29 cellular contexts compared by ENCODE assay signal in genomic region chr12:115897718-115898117, GRCh38.
DNase-seq lines count a peak whose midpoint lies in the region; ATAC-seq, FAIRE-seq and TF ChIP-seq lines count a peak whose summit lies in the region.
"Had no signal": no experiment of that assay in that cellular context is flagged by ENCODE, and none has a peak within 500 bp of the region (broad histone marks: within the 10 kb centered on the region; RNA-seq: fewer than 3 reads in every experiment).

No MANE protein-coding gene starts in this region.

- no peaks in the 10 kb centered on the region for H4K20me1 ChIP-seq in astrocyte (ENCODE audit: insufficient read depth, low read length)
- no peaks in the 10 kb centered on the region for H4K20me1 ChIP-seq in hepatocyte (ENCODE audit: insufficient read depth, poor library complexity, severe bottlenecking)

- H2AFZ ChIP-seq in astrocyte (ENCODE audit: low read depth, low read length) (no peak overlapping the region), hepatocyte (no peak overlapping the region)
- H2AFZ ChIP-seq: GM23338 had no signal

- H3K9me2 ChIP-seq in hepatocyte (replicated peaks; ENCODE audit: insufficient read depth), result no peaks in the 10 kb centered on the region

- no peak for TF ChIP-seq CTCF in AG09309 (IDR thresholded peaks at IDR 0.05; ENCODE audit: control insufficient read depth, insufficient read depth, low read depth, low read length, missing control alignments)
- no peak for TF ChIP-seq CTCF in HFF-Myc (IDR thresholded peaks at IDR 0.05; ENCODE audit: low read depth, low read length, missing control alignments)
- TF ChIP-seq CTCF in astrocyte (IDR thresholded peaks at IDR 0.05; ENCODE audit: insufficient read depth, low read depth, low read length), result no peak
- TF ChIP-seq CTCF in hepatocyte (IDR thresholded peaks at IDR 0.05; ENCODE audit: poor library complexity), result no peak

- H3K79me2 ChIP-seq in astrocyte (ENCODE audit: insufficient read depth, low read length) (no peaks in the 10 kb centered on the region), hepatocyte (no peaks in the 10 kb centered on the region)

- H3K4me1 Mint-ChIP-seq in astrocyte (ENCODE audit: low read depth, unreplicated experiment), result no peaks in the 10 kb centered on the region
- H3K4me1 Mint-ChIP-seq: activated naive CD4-positive, alpha-beta T cell treated with anti-CD3 and anti-CD28 coated beads, Interleukin-2, amount 50 U/mL, for 24 hours; GM23338; nephron; T-helper 17 cell had no signal

- WGBS in hepatocyte (ENCODE audit: low lambda C conversion rate, missing lambda C conversion rate), result 48% methylated on average over 3 of the region's 3 CpGs

- H3K27me3 Mint-ChIP-seq in astrocyte (ENCODE audit: low read depth, unreplicated experiment), result peaks cover 18% of the 10 kb centered on the region

- no peaks in the 10 kb centered on the region for H3K36me3 Mint-ChIP-seq in astrocyte (ENCODE audit: low read depth, unreplicated experiment)
- H3K36me3 Mint-ChIP-seq: activated naive CD4-positive, alpha-beta T cell treated with anti-CD3 and anti-CD28 coated beads, Interleukin-2, amount 50 U/mL, for 24 hours had no signal

- H3K36me3 ChIP-seq in astrocyte (ENCODE audit: insufficient read depth, low read length), result no peaks in the 10 kb centered on the region
- H3K36me3 ChIP-seq in hepatocyte (replicated peaks; ENCODE audit: insufficient read depth, low read depth), result no peaks in the 10 kb centered on the region
- H3K36me3 ChIP-seq: colonic mucosa, transverse colon had no signal

- DNase-seq in AG09309 (ENCODE audit: low read depth), result peak; percentile 11
- peak; percentile 35 for DNase-seq in HFF-Myc (ENCODE audit: extremely low read depth, low read depth)
- DNase-seq in astrocyte (ENCODE audit: low read depth), result peak; percentile 9
- no peak for DNase-seq in hepatocyte (ENCODE audit: low spot score)
- no peak for DNase-seq in inferior parietal cortex (ENCODE audit: extremely low spot score)
- no peak for DNase-seq in GM19240 (ENCODE audit: insufficient read length, low spot score)
- DNase-seq: activated CD8-positive, alpha-beta T cell treated with anti-CD3 and anti-CD28 coated beads for 36 hours; C1 segment of cervical spinal cord; colonic mucosa; DMS79 treated with DMSO at 0.1 percent for 48 hours; glutamatergic neuron; mucosa of descending colon; NCI-H1048; NCI-H187 treated with DMSO at 0.1 percent for 48 hours; NCI-H774; T-helper 17 cell; transverse colon had no signal

- no peak for ATAC-seq in GM19455 (IDR thresholded peaks at IDR 0.05; ENCODE audit: unreplicated experiment)
- ATAC-seq in GM18498 (IDR thresholded peaks at IDR 0.05; ENCODE audit: unreplicated experiment), result no peak
- ATAC-seq: activated CD8-positive, alpha-beta T cell treated with anti-CD3 and anti-CD28 coated beads for 36 hours; GM23338; mucosa of descending colon; SK-N-SH treated with all-trans-retinoic acid at 6 μM for 48 hours; T-helper 17 cell had no signal

- H3K27ac Mint-ChIP-seq in astrocyte (ENCODE audit: unreplicated experiment), result no peak overlapping the region
- H3K27ac Mint-ChIP-seq: activated CD8-positive, alpha-beta T cell treated with anti-CD3 and anti-CD28 coated beads for 36 hours; activated naive CD4-positive, alpha-beta T cell treated with anti-CD3 and anti-CD28 coated beads, Interleukin-2, amount 50 U/mL, for 24 hours; activated T-helper 2 cell treated with anti-CD3 and anti-CD28 coated beads, Interferon-gamma antibody, Interleukin-2, Interleukin-4, amounts not matched to agents 10 μg/mL and 5 μg/mL and 100 μg/mL, durations not matched to agents 14 hours and 24 hours and 36 hours; endodermal cell; GM23338; nephron; T-helper 17 cell had no signal

- H3K9me3 Mint-ChIP-seq in astrocyte (ENCODE audit: unreplicated experiment), result peaks cover 2% of the 10 kb centered on the region
- H3K9me3 Mint-ChIP-seq: activated CD8-positive, alpha-beta T cell treated with anti-CD3 and anti-CD28 coated beads for 36 hours; activated T-helper 2 cell treated with anti-CD3 and anti-CD28 coated beads, Interferon-gamma antibody, Interleukin-2, Interleukin-4, amounts not matched to agents 10 μg/mL and 5 μg/mL and 100 μg/mL, durations not matched to agents 14 hours and 24 hours and 36 hours had no signal

- no peak overlapping the region for H3K4me3 Mint-ChIP-seq in astrocyte (ENCODE audit: unreplicated experiment)
- H3K4me3 Mint-ChIP-seq: activated CD8-positive, alpha-beta T cell treated with anti-CD3 and anti-CD28 coated beads for 36 hours; activated naive CD4-positive, alpha-beta T cell treated with anti-CD3 and anti-CD28 coated beads, Interleukin-2, amount 50 U/mL, for 24 hours; endodermal cell; GM23338; nephron; T-helper 17 cell had no signal

- H3K4me3 ChIP-seq in AG09309 (ENCODE audit: control insufficient read depth, low read depth, low read length) (no peak overlapping the region), HFF-Myc (replicated peaks; ENCODE audit: low read depth, low read length) (no peak overlapping the region), astrocyte (ENCODE audit: insufficient read depth, low read depth, low read length) (no peak overlapping the region), hepatocyte (no peak overlapping the region)
- H3K4me3 ChIP-seq: A549, colonic mucosa, GM23338, mucosa of descending colon, skin epidermis, transverse colon had no signal

- H3K4me1 ChIP-seq in astrocyte (ENCODE audit: insufficient read depth, low read length) (no peaks in the 10 kb centered on the region), hepatocyte (ENCODE audit: insufficient read depth) (no peaks in the 10 kb centered on the region)
- H3K4me1 ChIP-seq: A549, colonic mucosa, transverse colon had no signal

- H3K9me3 ChIP-seq in astrocyte (ENCODE audit: insufficient read depth, low read depth, low read length), result no peaks in the 10 kb centered on the region
- H3K9me3 ChIP-seq in hepatocyte (ENCODE audit: low read depth), result no peaks in the 10 kb centered on the region
- H3K9me3 ChIP-seq: A549, colonic mucosa, mucosa of descending colon, transverse colon had no signal

- H3K27me3 ChIP-seq in astrocyte (ENCODE audit: insufficient read depth, low read length) (peaks cover 2% of the 10 kb centered on the region), hepatocyte (no peaks in the 10 kb centered on the region)
- H3K27me3 ChIP-seq: colonic mucosa had no signal

- no peak overlapping the region for H3K9ac ChIP-seq in astrocyte (ENCODE audit: low read length)

- FAIRE-seq in astrocyte (lab: Jason Lieb, UNC), result no peak
- FAIRE-seq: A549, GM18507 had no signal

- H3K4me2 ChIP-seq in astrocyte (ENCODE audit: low read length) (no peak overlapping the region), hepatocyte (peak overlapping the region; percentile 27)
- H3K4me2 ChIP-seq: A549, GM23338 had no signal

- H3K27ac ChIP-seq in astrocyte (ENCODE audit: low read depth, low read length), result no peak overlapping the region
- H3K27ac ChIP-seq in hepatocyte, result peak overlapping the region; percentile 54
- H3K27ac ChIP-seq: A549, colonic mucosa, RWPE1, skin epidermis, transverse colon had no signal

Comparison
In these comparisons a context has a peak if more than half of its experiments do, and no peak if none do; other contexts are left out.
1. DNase-seq: peak in AG09309 (single experiment), HFF-Myc (single experiment) and astrocyte (single experiment); none in hepatocyte (single experiment), inferior parietal cortex (single experiment) and GM19240 (single experiment).